25 cellular contexts compared by ENCODE assay signal in genomic region chr16:65740716-65741115, GRCh38.
"Had no signal": no experiment of that assay in that cellular context is flagged by ENCODE, and none has a peak within 500 bp of the region (broad histone marks: within the 10 kb centered on the region; RNA-seq: fewer than 3 reads in every experiment).

No MANE protein-coding gene starts in this region.

- H3K36me3 ChIP-seq: gastrocnemius medialis, ovary, right lobe of liver, transverse colon had no signal

- H3K27ac ChIP-seq: body of pancreas, coronary artery, dorsolateral prefrontal cortex, gastrocnemius medialis, hepatocyte, ovary, right lobe of liver, transverse colon had no signal

- H3K27me3 ChIP-seq: body of pancreas, dorsolateral prefrontal cortex, gastrocnemius medialis, hepatocyte, ovary, right lobe of liver, transverse colon had no signal

- H3K4me2 ChIP-seq: hepatocyte had no signal

- H3K4me3 ChIP-seq: body of pancreas, coronary artery, dorsolateral prefrontal cortex, gastrocnemius medialis, hepatocyte, ovary, right lobe of liver, transverse colon had no signal

- DNase-seq: activated CD4-positive, alpha-beta T cell treated with anti-CD3 and anti-CD28 coated beads for 1 hour; activated CD4-positive, alpha-beta T cell treated with anti-CD3 and anti-CD28 coated beads, Interleukin-2, amount 10 ng/mL, durations not matched to agents 7 days and 5 days; activated CD8-positive, alpha-beta T cell treated with anti-CD3 and anti-CD28 coated beads for 36 hours; activated naive CD4-positive, alpha-beta T cell; activated T-cell treated with anti-CD3 and anti-CD28 coated beads, Interleukin-2, amount 50 U/mL, for 72 hours; aorta; body of pancreas; dorsolateral prefrontal cortex; effector memory CD8-positive, alpha-beta T cell; erythroblast; gastrocnemius medialis; left cardiac atrium; left ventricle myocardium superior; naive thymus-derived CD4-positive, alpha-beta T cell; ovary; right lobe of liver; stimulated activated CD4-positive, alpha-beta T cell treated with anti-CD3 and anti-CD28 coated beads, Interleukin-2, amount 100 ng/mL, for 48 hours; stimulated activated naive CD4-positive, alpha-beta T cell treated with Interleukin-2 at 50 U/mL for 16 hours; T-helper 17 cell; T1000; transverse colon had no signal

- H3K79me2 ChIP-seq: hepatocyte had no signal

- H3K4me1 ChIP-seq: body of pancreas, gastrocnemius medialis, right lobe of liver had no signal

- H2AFZ ChIP-seq: hepatocyte had no signal

- ATAC-seq: activated CD8-positive, alpha-beta T cell treated with anti-CD3 and anti-CD28 coated beads for 36 hours; activated naive CD4-positive, alpha-beta T cell treated with anti-CD3 and anti-CD28 coated beads, Interleukin-2, amount 50 U/mL, for 72 hours; activated T-cell treated with anti-CD3 and anti-CD28 coated beads, Interleukin-2, amount 50 U/mL, for 72 hours; body of pancreas; effector memory CD8-positive, alpha-beta T cell; gastrocnemius medialis; left cardiac atrium; left ventricle myocardium superior; naive thymus-derived CD4-positive, alpha-beta T cell; right lobe of liver; T-helper 17 cell; WTC11 had no signal

- H3K9me3 ChIP-seq: body of pancreas, gastrocnemius medialis, ovary, right lobe of liver, transverse colon had no signal
